Comparison of ENCODE assay signal across 10 cellular contexts in the genomic region with DNA sequence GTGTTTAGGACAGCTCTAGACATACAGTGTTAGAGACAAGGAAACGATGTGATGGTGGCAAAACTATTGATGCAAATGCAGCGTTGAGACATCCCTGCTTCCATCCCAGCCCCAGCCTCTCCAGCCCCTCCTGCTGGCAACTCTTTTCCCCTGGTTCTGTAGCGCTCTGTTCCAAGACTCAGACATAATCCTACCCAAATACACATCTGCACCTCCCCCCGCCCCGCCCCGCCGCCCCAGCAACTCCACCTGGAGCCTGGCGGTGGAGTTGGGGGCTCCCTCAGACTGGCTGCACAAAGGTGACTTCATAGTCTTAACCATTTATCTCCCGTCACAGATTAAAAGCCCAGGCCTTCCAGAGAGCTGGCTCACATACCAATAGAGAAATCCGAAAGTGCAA. TPM values are rescaled to one million over a fixed set of nuclear protein-coding genes. Genes with fewer than 3 reads are reported as not detected.
DNase-seq lines count a peak whose midpoint lies in the region; ATAC-seq, FAIRE-seq and TF ChIP-seq lines count a peak whose summit lies in the region.
"Had no signal": no experiment of that assay in that cellular context is flagged by ENCODE, and none has a peak within 500 bp of the region (broad histone marks: within the 10 kb centered on the region; RNA-seq: fewer than 3 reads in every experiment).

No MANE protein-coding gene starts in this region.

- POLR2A ChIA-PET in HEK293 (lab: Yijun Ruan, JAX), result interaction anchor here (0.6 kb wide), 1 partner anchor 1648 kb away, joined by 3 read pairs; no protein-coding TSS in a partner anchor
- POLR2A ChIA-PET in activated CD4-positive, alpha-beta T cell treated with anti-CD3 and anti-CD28 coated beads, Interleukin-2, amount 10 ng/mL, durations not matched to agents 7 days and 5 days (lab: Charles Lee), result no interaction called here
- POLR2A ChIA-PET in activated CD8-positive, alpha-beta T cell treated with anti-CD3 and anti-CD28 coated beads for 36 hours (lab: Charles Lee), result no interaction called here

- no peak overlapping the region for H3K4me3 Mint-ChIP-seq in activated CD4-positive, alpha-beta T cell treated with anti-CD3 and anti-CD28 coated beads, Interleukin-2, amount 10 ng/mL, durations not matched to agents 7 days and 5 days
- H3K4me3 Mint-ChIP-seq in activated CD8-positive, alpha-beta T cell treated with anti-CD3 and anti-CD28 coated beads for 36 hours, result no peak overlapping the region
- H3K4me3 Mint-ChIP-seq: CD4-positive, CD25-positive, alpha-beta regulatory T cell had no signal

- intact Hi-C loops in activated CD8-positive, alpha-beta T cell treated with anti-CD3 and anti-CD28 coated beads for 36 hours (cut with micrococcal nuclease), result no loop called here

- H3K27me3 Mint-ChIP-seq in activated CD4-positive, alpha-beta T cell treated with anti-CD3 and anti-CD28 coated beads, Interleukin-2, amount 10 ng/mL, durations not matched to agents 7 days and 5 days, result peaks cover 2% of the 10 kb centered on the region
- H3K27me3 Mint-ChIP-seq in activated CD8-positive, alpha-beta T cell treated with anti-CD3 and anti-CD28 coated beads for 36 hours, result peaks cover 1% of the 10 kb centered on the region

- no peak overlapping the region for H3K27ac ChIP-seq in HEK293 (ENCODE audit: extremely low read depth, low read depth, low read length)

- H3K27ac Mint-ChIP-seq in activated CD4-positive, alpha-beta T cell treated with anti-CD3 and anti-CD28 coated beads, Interleukin-2, amount 10 ng/mL, durations not matched to agents 7 days and 5 days, result no peak overlapping the region
- H3K27ac Mint-ChIP-seq in activated CD8-positive, alpha-beta T cell treated with anti-CD3 and anti-CD28 coated beads for 36 hours, result no peak overlapping the region
- H3K27ac Mint-ChIP-seq: CD4-positive, CD25-positive, alpha-beta regulatory T cell had no signal

- no peaks in the 10 kb centered on the region for H3K9me3 ChIP-seq in HEK293 (ENCODE audit: control insufficient read depth, insufficient read depth, low read depth, low read length)

- H3K36me3 ChIP-seq in HEK293 (ENCODE audit: control insufficient read depth in 2 of 2, insufficient read depth in 1 of 2, low read length in 2 of 2) (no peaks in the 10 kb centered on the region), bronchial epithelial cell (ENCODE audit: control insufficient read depth, insufficient read depth, low read length) (no peaks in the 10 kb centered on the region)

- no peaks in the 10 kb centered on the region for H3K4me1 ChIP-seq in HEK293 (ENCODE audit: control insufficient read depth, insufficient read depth, low read length)

- peaks cover 3% of the 10 kb centered on the region for H3K36me3 Mint-ChIP-seq in activated CD4-positive, alpha-beta T cell treated with anti-CD3 and anti-CD28 coated beads, Interleukin-2, amount 10 ng/mL, durations not matched to agents 7 days and 5 days (ENCODE audit: low read depth)
- H3K36me3 Mint-ChIP-seq in activated CD8-positive, alpha-beta T cell treated with anti-CD3 and anti-CD28 coated beads for 36 hours (ENCODE audit: low read depth), result peaks cover 2% of the 10 kb centered on the region
- H3K36me3 Mint-ChIP-seq: CD4-positive, CD25-positive, alpha-beta regulatory T cell had no signal

- TF ChIP-seq CTCF in HEK293 (tag by site-specific recombination; IDR thresholded peaks at IDR 0.05) (no peak), bronchial epithelial cell (IDR thresholded peaks at IDR 0.05; ENCODE audit: insufficient read depth, low read length, severe bottlenecking) (peak; percentile 72)
- no peak for TF ChIP-seq CTCF in activated CD8-positive, alpha-beta T cell treated with anti-CD3 and anti-CD28 coated beads for 36 hours (IDR thresholded peaks at IDR 0.05)

- H3K9me3 Mint-ChIP-seq in activated CD4-positive, alpha-beta T cell treated with anti-CD3 and anti-CD28 coated beads, Interleukin-2, amount 10 ng/mL, durations not matched to agents 7 days and 5 days, result peaks cover 4% of the 10 kb centered on the region
- H3K9me3 Mint-ChIP-seq in activated CD8-positive, alpha-beta T cell treated with anti-CD3 and anti-CD28 coated beads for 36 hours, result peaks cover 3% of the 10 kb centered on the region

- H3K27me3 ChIP-seq in bronchial epithelial cell (ENCODE audit: control insufficient read depth, insufficient read depth, low read length), result no peaks in the 10 kb centered on the region

- no peak for ATAC-seq in activated CD8-positive, alpha-beta T cell treated with anti-CD3 and anti-CD28 coated beads for 36 hours

- H3K4me3 ChIP-seq in HEK293 (ENCODE audit: low read depth, low read length), result no peak overlapping the region
- no peak overlapping the region for H3K4me3 ChIP-seq in bronchial epithelial cell (ENCODE audit: low read depth, low read length)

- H3K4me1 Mint-ChIP-seq in activated CD4-positive, alpha-beta T cell treated with anti-CD3 and anti-CD28 coated beads, Interleukin-2, amount 10 ng/mL, durations not matched to agents 7 days and 5 days, result no peaks in the 10 kb centered on the region
- no peaks in the 10 kb centered on the region for H3K4me1 Mint-ChIP-seq in activated CD8-positive, alpha-beta T cell treated with anti-CD3 and anti-CD28 coated beads for 36 hours (ENCODE audit: low read depth)
- H3K4me1 Mint-ChIP-seq: CD4-positive, CD25-positive, alpha-beta regulatory T cell had no signal

- DNase-seq in 8988T (peak; percentile 29), bronchial epithelial cell (ENCODE audit: low read depth) (peak; percentile 45), kidney tubule cell (ENCODE audit: low spot score) (peak; percentile 35), UCSD-AML1 (lab: John Stamatoyannopoulos, UW; ENCODE audit: unreplicated experiment) (no peak)
- DNase-seq in activated CD4-positive, CD25-positive, alpha-beta regulatory T cell (lab: John Stamatoyannopoulos, UW), result no peak
- DNase-seq in activated CD4-positive, alpha-beta T cell treated with anti-CD3 and anti-CD28 coated beads, Interleukin-2, amount 10 ng/mL, durations not matched to agents 7 days and 5 days, result no peak
- no peak for DNase-seq in activated CD8-positive, alpha-beta T cell treated with anti-CD3 and anti-CD28 coated beads for 36 hours
- DNase-seq: CD4-positive, CD25-positive, alpha-beta regulatory T cell; NCI-H2081 treated with DMSO at 0.1 percent for 48 hours had no signal

- CTCF ChIA-PET in HEK293 (lab: Yijun Ruan, JAX), result interaction anchor here (0.6 to 0.7 kb wide), 4 partner anchors 36 to 613 kb away, joined by 3 read pairs; no protein-coding TSS in a partner anchor
- CTCF ChIA-PET in activated CD4-positive, alpha-beta T cell treated with anti-CD3 and anti-CD28 coated beads, Interleukin-2, amount 10 ng/mL, durations not matched to agents 7 days and 5 days (lab: Charles Lee), result interaction anchor here (0.7 kb wide), 1 partner anchor 619 kb away, joined by 3 read pairs; no protein-coding TSS in a partner anchor
- CTCF ChIA-PET in activated CD8-positive, alpha-beta T cell treated with anti-CD3 and anti-CD28 coated beads for 36 hours (lab: Charles Lee), result no interaction called here

- no peak for FAIRE-seq in bronchial epithelial cell (lab: Jason Lieb, UNC)

TF ChIP-seq in HEK293, 187 proteins besides CTCF, POLR2A, EP300 and RAD21:
- TF ChIP-seq ZNF654 (tag by site-specific recombination; IDR thresholded peaks at IDR 0.05; ENCODE audit: low read depth) (peak; percentile 24), SP3 (tag by site-specific recombination; IDR thresholded peaks at IDR 0.05) (peak; percentile 25; the same call in 1 of the 2 replicates)
- TF ChIP-seq, protein P1, sequence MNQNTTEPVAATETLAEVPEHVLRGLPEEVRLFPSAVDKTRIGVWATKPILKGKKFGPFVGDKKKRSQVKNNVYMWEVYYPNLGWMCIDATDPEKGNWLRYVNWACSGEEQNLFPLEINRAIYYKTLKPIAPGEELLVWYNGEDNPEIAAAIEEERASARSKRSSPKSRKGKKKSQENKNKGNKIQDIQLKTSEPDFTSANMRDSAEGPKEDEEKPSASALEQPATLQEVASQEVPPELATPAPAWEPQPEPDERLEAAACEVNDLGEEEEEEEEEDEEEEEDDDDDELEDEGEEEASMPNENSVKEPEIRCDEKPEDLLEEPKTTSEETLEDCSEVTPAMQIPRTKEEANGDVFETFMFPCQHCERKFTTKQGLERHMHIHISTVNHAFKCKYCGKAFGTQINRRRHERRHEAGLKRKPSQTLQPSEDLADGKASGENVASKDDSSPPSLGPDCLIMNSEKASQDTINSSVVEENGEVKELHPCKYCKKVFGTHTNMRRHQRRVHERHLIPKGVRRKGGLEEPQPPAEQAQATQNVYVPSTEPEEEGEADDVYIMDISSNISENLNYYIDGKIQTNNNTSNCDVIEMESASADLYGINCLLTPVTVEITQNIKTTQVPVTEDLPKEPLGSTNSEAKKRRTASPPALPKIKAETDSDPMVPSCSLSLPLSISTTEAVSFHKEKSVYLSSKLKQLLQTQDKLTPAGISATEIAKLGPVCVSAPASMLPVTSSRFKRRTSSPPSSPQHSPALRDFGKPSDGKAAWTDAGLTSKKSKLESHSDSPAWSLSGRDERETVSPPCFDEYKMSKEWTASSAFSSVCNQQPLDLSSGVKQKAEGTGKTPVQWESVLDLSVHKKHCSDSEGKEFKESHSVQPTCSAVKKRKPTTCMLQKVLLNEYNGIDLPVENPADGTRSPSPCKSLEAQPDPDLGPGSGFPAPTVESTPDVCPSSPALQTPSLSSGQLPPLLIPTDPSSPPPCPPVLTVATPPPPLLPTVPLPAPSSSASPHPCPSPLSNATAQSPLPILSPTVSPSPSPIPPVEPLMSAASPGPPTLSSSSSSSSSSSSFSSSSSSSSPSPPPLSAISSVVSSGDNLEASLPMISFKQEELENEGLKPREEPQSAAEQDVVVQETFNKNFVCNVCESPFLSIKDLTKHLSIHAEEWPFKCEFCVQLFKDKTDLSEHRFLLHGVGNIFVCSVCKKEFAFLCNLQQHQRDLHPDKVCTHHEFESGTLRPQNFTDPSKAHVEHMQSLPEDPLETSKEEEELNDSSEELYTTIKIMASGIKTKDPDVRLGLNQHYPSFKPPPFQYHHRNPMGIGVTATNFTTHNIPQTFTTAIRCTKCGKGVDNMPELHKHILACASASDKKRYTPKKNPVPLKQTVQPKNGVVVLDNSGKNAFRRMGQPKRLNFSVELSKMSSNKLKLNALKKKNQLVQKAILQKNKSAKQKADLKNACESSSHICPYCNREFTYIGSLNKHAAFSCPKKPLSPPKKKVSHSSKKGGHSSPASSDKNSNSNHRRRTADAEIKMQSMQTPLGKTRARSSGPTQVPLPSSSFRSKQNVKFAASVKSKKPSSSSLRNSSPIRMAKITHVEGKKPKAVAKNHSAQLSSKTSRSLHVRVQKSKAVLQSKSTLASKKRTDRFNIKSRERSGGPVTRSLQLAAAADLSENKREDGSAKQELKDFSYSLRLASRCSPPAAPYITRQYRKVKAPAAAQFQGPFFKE (tag by site-specific recombination; IDR thresholded peaks at IDR 0.05; ENCODE audit: borderline replicate concordance), result no peak
TF ChIP-seq in HEK293: peak in this region for 2.

RNA-seq across cellular contexts. Expression of a gene that starts 7.2 kb away (rescaled TPM):
- 44.0 and 44.8 TPM in 2 replicates for total RNA-seq in bronchial epithelial cell
- total RNA-seq in activated CD4-positive, alpha-beta T cell treated with anti-CD3 and anti-CD28 coated beads, Interleukin-2, amount 10 ng/mL, durations not matched to agents 7 days and 5 days, result 10 to 100 TPM; 13.8 to 15.8 TPM
- 10 to 100 TPM; 13.7 to 14.3 TPM for total RNA-seq in activated CD8-positive, alpha-beta T cell treated with anti-CD3 and anti-CD28 coated beads for 36 hours

Comparison
In these comparisons a context has a peak if more than half of its experiments do, and no peak if none do; other contexts are left out.
1. DNase-seq: peak in 8988T (single experiment), bronchial epithelial cell (single experiment) and kidney tubule cell (single experiment); none in UCSD-AML1 (single experiment), activated CD4-positive, CD25-positive, alpha-beta regulatory T cell (0 of 4), activated CD4-positive, alpha-beta T cell treated with anti-CD3 and anti-CD28 coated beads, Interleukin-2, amount 10 ng/mL, durations not matched to agents 7 days and 5 days (single experiment) and activated CD8-positive, alpha-beta T cell treated with anti-CD3 and anti-CD28 coated beads for 36 hours (single experiment).